ENCODE assay signal across 8 cellular contexts in genomic region chr11:118171274-118172062, GRCh38. TPM values are rescaled to one million over a fixed set of nuclear protein-coding genes. Genes with fewer than 3 reads are reported as not detected.
A peak's percentile ranks its signal among the peaks of the same experiment; 100 is the strongest.
DNase-seq lines count a peak whose midpoint lies in the region; ATAC-seq and TF ChIP-seq lines count a peak whose summit lies in the region.

No MANE protein-coding gene starts in this region.

- no peak overlapping the region for H3K23ac ChIP-seq in H9 (ENCODE audit: insufficient read length, low read depth, low read length)
- H3K23ac ChIP-seq in mesenchymal stem cell (ENCODE audit: low read length in 2 of 2) = no peak overlapping the region

- H3K18ac ChIP-seq in H9 (ENCODE audit: insufficient read length, low read depth, low read length) = no peak overlapping the region
- H3K18ac ChIP-seq in mesenchymal stem cell (ENCODE audit: low read depth in 1 of 2, low read length in 2 of 2) = no peak overlapping the region

- H3K4me1 Mint-ChIP-seq in H9 (peaks cover 41 to 52% of the 10 kb centered on the region in 2 experiments), endodermal cell (peaks cover 25% of the 10 kb centered on the region)

- H2BK20ac ChIP-seq in H9 (ENCODE audit: low read depth, low read length, poor library complexity, severe bottlenecking) = no peak overlapping the region

- no peak overlapping the region for H3K56ac ChIP-seq in H9 (ENCODE audit: insufficient read length, low read depth, low read length)

- peaks cover 13% of the 10 kb centered on the region for H3K23me2 ChIP-seq in H9 (ENCODE audit: insufficient read length, low read depth, low read length, poor library complexity, severe bottlenecking)

- no peak overlapping the region for H3K27ac ChIP-seq in H9 (ENCODE audit: insufficient read length, low read depth, low read length)
- no peak overlapping the region for H3K27ac ChIP-seq in endodermal cell (ENCODE audit: low read depth, low read length)
- no peak overlapping the region for H3K27ac ChIP-seq in mesenchymal stem cell (ENCODE audit: low read length, poor library complexity, severe bottlenecking)

- no peak overlapping the region for H2BK120ac ChIP-seq in H9 (ENCODE audit: low read depth, low read length, poor library complexity, severe bottlenecking)
- H2BK120ac ChIP-seq in mesenchymal stem cell (ENCODE audit: low read depth, low read length) = no peak overlapping the region

- H2AK5ac ChIP-seq in H9 (ENCODE audit: insufficient read length, low read length) (no peak overlapping the region), mesenchymal stem cell (ENCODE audit: low read length, severe bottlenecking) (no peak overlapping the region)

- DNase-seq in BJ (ENCODE audit: low read depth) (no peak), H9 (peak; percentile 83), NCI-H774 (lab: John Stamatoyannopoulos, UW) (peak; percentile 68), endodermal cell (peak; percentile 95), mesenchymal stem cell (peak; percentile 53)
- peak; percentile 33 to 40 for DNase-seq in activated CD8-positive, alpha-beta memory T cell treated with anti-CD3 and anti-CD28 coated beads for 4 hours (ENCODE audit: low read depth in 2 of 2)
- DNase-seq in stimulated activated CD8-positive, alpha-beta memory T cell treated with anti-CD3 and anti-CD28 coated beads, Interleukin-15, amount 100 ng/mL, for 48 hours (ENCODE audit: low read depth in 2 of 2) = peak; percentile 28 to 30

- H3K4me2 ChIP-seq in H9 (ENCODE audit: insufficient read depth, insufficient read length, low read length) (peak overlapping the region; percentile 58), mesenchymal stem cell (ENCODE audit: low read length, poor library complexity, severe bottlenecking) (no peak overlapping the region)

- no peak for ATAC-seq in GM21515 (IDR thresholded peaks at IDR 0.05; ENCODE audit: unreplicated experiment)

- H3K4ac ChIP-seq in H9 (ENCODE audit: low read depth, low read length) = no peak overlapping the region
- no peak overlapping the region for H3K4ac ChIP-seq in mesenchymal stem cell (ENCODE audit: low read depth in 1 of 2, low read length in 2 of 2)

- CTCF ChIA-PET in BJ (lab: Yijun Ruan, JAX) = interaction anchor here (0.6 to 8.3 kb wide), 30 partner anchors 8 to 1619 kb away, joined by 3 to 161 read pairs (median 4); partner anchors contain the start of gene SCN4B

- H3K27ac Mint-ChIP-seq in H9 = no peak overlapping the region
- no peak overlapping the region for H3K27ac Mint-ChIP-seq in endodermal cell

- no peaks in the 10 kb centered on the region for H3K79me1 ChIP-seq in H9 (ENCODE audit: insufficient read depth, low read depth, low read length, poor library complexity, severe bottlenecking)
- H3K79me1 ChIP-seq in mesenchymal stem cell (replicated peaks; ENCODE audit: low read length, poor library complexity, severe bottlenecking) = no peaks in the 10 kb centered on the region

- no peak overlapping the region for H3T11ph ChIP-seq in H9 (ENCODE audit: low read length)

- H2AFZ ChIP-seq in H9 (ENCODE audit: low read length) (no peak overlapping the region), mesenchymal stem cell (ENCODE audit: low read depth, low read length) (no peak overlapping the region)

- TF ChIP-seq CTCF in BJ (IDR thresholded peaks at IDR 0.05; ENCODE audit: insufficient read depth, low read depth, low read length) = peak; percentile 93
- peak; percentile 98 for TF ChIP-seq CTCF in H9 (conservative IDR thresholded peaks at IDR 0.05)
- TF ChIP-seq CTCF in endodermal cell (conservative IDR thresholded peaks at IDR 0.05) = peak; percentile 99

- H3K4me3 Mint-ChIP-seq in H9 = peak overlapping the region; percentile 54 to 76
- peak overlapping the region; percentile 36 for H3K4me3 Mint-ChIP-seq in endodermal cell

- no peaks in the 10 kb centered on the region for H3K36me3 Mint-ChIP-seq in H9 (ENCODE audit: insufficient read depth in 1 of 3, low read depth in 3 of 3)
- no peaks in the 10 kb centered on the region for H3K36me3 Mint-ChIP-seq in endodermal cell (ENCODE audit: low read depth)

- H4K8ac ChIP-seq in H9 (replicated peaks; ENCODE audit: insufficient read length, low read depth, low read length) = no peak overlapping the region
- H4K8ac ChIP-seq in mesenchymal stem cell (ENCODE audit: low read length) = no peak overlapping the region

- H2BK5ac ChIP-seq in H9 (ENCODE audit: insufficient read length, low read length) (no peak overlapping the region), mesenchymal stem cell (ENCODE audit: low read depth, low read length, poor library complexity, severe bottlenecking) (no peak overlapping the region)

- no peak overlapping the region for H4K5ac ChIP-seq in H9 (ENCODE audit: insufficient read length, low read depth, low read length)

- H3K4me3 ChIP-seq in BJ (ENCODE audit: low read depth, low read length) = no peak overlapping the region
- peak overlapping the region; percentile 18 for H3K4me3 ChIP-seq in endodermal cell (ENCODE audit: low read length)
- H3K4me3 ChIP-seq in mesenchymal stem cell (ENCODE audit: insufficient read depth in 1 of 2, low read depth in 1 of 2, low read length in 2 of 2) = no peak overlapping the region

- H3K9ac ChIP-seq in H9 (ENCODE audit: extremely low read depth, insufficient read length, low read length) (no peak overlapping the region), endodermal cell (ENCODE audit: extremely low read depth, low read length, poor library complexity, severe bottlenecking) (no peak overlapping the region), mesenchymal stem cell (ENCODE audit: low read length) (no peak overlapping the region)

- no peaks in the 10 kb centered on the region for H3K9me3 ChIP-seq in H9 (ENCODE audit: control insufficient read depth, low read depth, low read length)
- no peaks in the 10 kb centered on the region for H3K9me3 ChIP-seq in endodermal cell (ENCODE audit: control insufficient read depth, low read length)
- H3K9me3 ChIP-seq in mesenchymal stem cell (ENCODE audit: control insufficient read depth, low read length) = no peaks in the 10 kb centered on the region

- H2BK15ac ChIP-seq in H9 (ENCODE audit: low read depth, low read length) = 0 out of 2 replicates have a peak overlapping the region, but pooled peaks have one; percentile 9
- no peak overlapping the region for H2BK15ac ChIP-seq in mesenchymal stem cell (ENCODE audit: low read depth, poor library complexity, severe bottlenecking)

- H3K14ac ChIP-seq in H9 (ENCODE audit: insufficient read depth, low read length) = no peak overlapping the region
- no peak overlapping the region for H3K14ac ChIP-seq in mesenchymal stem cell (ENCODE audit: low read length in 2 of 2)

- no peaks in the 10 kb centered on the region for H3K79me2 ChIP-seq in H9 (ENCODE audit: insufficient read depth, low read length)

- no CpG with 5 or more reads among the region's 29 CpGs for WGBS in H9 (ENCODE audit: extremely low coverage, insufficient read length, low lambda C conversion rate)
- 6 to 10% methylated on average over 8 to 29 of the region's 29 CpGs for WGBS in endodermal cell (ENCODE audit: insufficient coverage in 1 of 2, insufficient read length in 1 of 2), 2 experiments
- WGBS in mesenchymal stem cell = 3% methylated on average over 28 of the region's 29 CpGs

- no peaks in the 10 kb centered on the region for H3K36me3 ChIP-seq in BJ (ENCODE audit: control insufficient read depth, insufficient read depth, low read length)
- H3K36me3 ChIP-seq in endodermal cell (ENCODE audit: control insufficient read depth, insufficient read depth, low read length) = no peaks in the 10 kb centered on the region
- H3K36me3 ChIP-seq in mesenchymal stem cell (ENCODE audit: control insufficient read depth in 1 of 2, insufficient read depth in 2 of 2, low read depth in 1 of 2, low read length in 2 of 2) = no peaks in the 10 kb centered on the region

- H3K4me1 ChIP-seq in H9 (ENCODE audit: insufficient read depth, low read length) (peaks cover 6% of the 10 kb centered on the region; the same call in 1 of the 2 replicates), endodermal cell (ENCODE audit: control insufficient read depth, insufficient read depth, low read length) (no peaks in the 10 kb centered on the region), mesenchymal stem cell (ENCODE audit: control insufficient read depth, insufficient read depth, low read depth, low read length) (peaks cover 9% of the 10 kb centered on the region)

- no peaks in the 10 kb centered on the region for H3K9me3 Mint-ChIP-seq in H9
- no peaks in the 10 kb centered on the region for H3K9me3 Mint-ChIP-seq in endodermal cell

- POLR2A ChIA-PET in BJ (lab: Charles Lee) = interaction anchor here (0.6 kb wide), 1 partner anchor 26 kb away, joined by 4 read pairs; no protein-coding TSS in a partner anchor

- H4K20me1 ChIP-seq in H9 (ENCODE audit: control insufficient read depth, insufficient read depth, insufficient read length) = no peaks in the 10 kb centered on the region

- H3K27me3 Mint-ChIP-seq in H9 (ENCODE audit: low read depth) (peaks cover 99% of the 10 kb centered on the region), endodermal cell (ENCODE audit: insufficient read depth) (peaks cover 97% of the 10 kb centered on the region)

- H3K27me3 ChIP-seq in BJ (ENCODE audit: control insufficient read depth, insufficient read depth, low read length) (peaks cover 20% of the 10 kb centered on the region), H9 (ENCODE audit: insufficient read depth, low read length) (peaks cover 33% of the 10 kb centered on the region; the same call in 1 of the 2 replicates), endodermal cell (ENCODE audit: control insufficient read depth, insufficient read depth, low read length, poor library complexity, severe bottlenecking) (peaks cover 86% of the 10 kb centered on the region), mesenchymal stem cell (ENCODE audit: control insufficient read depth in 1 of 2, insufficient read depth in 1 of 2, low read length in 2 of 2) (peaks cover 90 to 92% of the 10 kb centered on the region in 2 experiments)

- no peak overlapping the region for H2BK12ac ChIP-seq in H9 (ENCODE audit: insufficient read length, low read depth, low read length)
- no peak overlapping the region for H2BK12ac ChIP-seq in mesenchymal stem cell (ENCODE audit: low read length in 2 of 2)

- H4K91ac ChIP-seq in H9 (ENCODE audit: insufficient read length, low read depth, low read length) (no peak overlapping the region), mesenchymal stem cell (ENCODE audit: low read length) (no peak overlapping the region)

RNA-seq across cellular contexts. Expression of gene SCN2B, which starts 5.0 kb away (rescaled TPM):
- polyA plus RNA-seq in BJ (2011; rRNA removed) = not detected in 2 replicates
- polyA minus RNA-seq in BJ (2011; rRNA and poly(A)+ RNA removed) = not detected in 2 replicates
- total RNA-seq in H9 (2021) (not detected in 2 replicates), endodermal cell (under 1 TPM; 0.11 to 0.20 TPM)
- 0.32 TPM for polyA plus RNA-seq in endodermal cell (2013, experiment 1 of 2)
- 0.17 TPM for polyA plus RNA-seq in endodermal cell (2013, experiment 2 of 2)
- 0.01 TPM for polyA plus RNA-seq in mesenchymal stem cell (2013, experiment 1 of 2)
- 0.01 TPM for polyA plus RNA-seq in mesenchymal stem cell (2013, experiment 2 of 2)

RNA-seq across cellular contexts. Expression of gene SCN4B, which starts 18.8 kb away (rescaled TPM):
- polyA plus RNA-seq in BJ (2011; rRNA removed) = 0.36 and 0.43 TPM in 2 replicates
- polyA minus RNA-seq in BJ (2011; rRNA and poly(A)+ RNA removed) = 0.14 and 0.36 TPM in 2 replicates
- total RNA-seq in H9 (2021) (1.6 and 1.9 TPM in 2 replicates), endodermal cell (under 1 TPM; 0.15 to 0.20 TPM)
- 2.2 TPM for polyA plus RNA-seq in endodermal cell (2013, experiment 1 of 2)
- 1.9 TPM for polyA plus RNA-seq in endodermal cell (2013, experiment 2 of 2)
- polyA plus RNA-seq in mesenchymal stem cell (2013, experiment 1 of 2) = 0.01 TPM
- polyA plus RNA-seq in mesenchymal stem cell (2013, experiment 2 of 2) = not detected

RNA-seq across cellular contexts. Expression of gene JAML, which starts 53.3 kb away (rescaled TPM):
- not detected in 2 replicates for polyA plus RNA-seq in BJ (2011; rRNA removed)
- not detected in 2 replicates for polyA minus RNA-seq in BJ (2011; rRNA and poly(A)+ RNA removed)
- total RNA-seq in H9 (2021) (0.35 and 0.48 TPM in 2 replicates), endodermal cell (under 1 TPM; 0.40 to 0.55 TPM)
- polyA plus RNA-seq in endodermal cell (2013, experiment 1 of 2) = not detected
- polyA plus RNA-seq in endodermal cell (2013, experiment 2 of 2) = not detected
- not detected for polyA plus RNA-seq in mesenchymal stem cell (2013, experiment 1 of 2)
- polyA plus RNA-seq in mesenchymal stem cell (2013, experiment 2 of 2) = not detected
